In genomic region chrX:119693996-119694451, GRCh38 we compare ENCODE assay signal across 8 cellular contexts. TPM values are rescaled to one million over a fixed set of nuclear protein-coding genes. Genes with fewer than 3 reads are reported as not detected.
DNase-seq lines count a peak whose midpoint lies in the region; ATAC-seq, FAIRE-seq and TF ChIP-seq lines count a peak whose summit lies in the region.

No MANE protein-coding gene starts in this region.

- intact Hi-C loops in esophagus squamous epithelium (cut with DNase I) (no loop called here), ovary (cut with DNase I) (no loop called here)

- peak overlapping the region; percentile 99 for H3K27ac ChIP-seq in KOPT-K1 (ENCODE audit: low read depth, low read length, poor library complexity, severe bottlenecking)
- peak overlapping the region in 2 of 4 donors; percentile 76 to 84 for H3K27ac ChIP-seq in esophagus squamous epithelium
- H3K27ac ChIP-seq in ovary, result no peak overlapping the region

- TF ChIP-seq POLR2A in esophagus squamous epithelium (IDR thresholded peaks at IDR 0.05) (no peak), ovary (IDR thresholded peaks at IDR 0.05) (no peak), GM12891 (IDR thresholded peaks at IDR 0.05; ENCODE audit: low read depth, low read length) (no peak)

- WGBS in esophagus squamous epithelium, 2 donors, result 66 to 68% methylated on average over 8 to 10 of the region's 23 CpGs
- 45 to 61% (median 47%) methylated on average over 23 of the region's 23 CpGs for WGBS in ovary, 3 donors

- H3K4me1 ChIP-seq in ES-I3 (ENCODE audit: insufficient read depth, low read length) (peaks cover 18% of the 10 kb centered on the region), esophagus squamous epithelium (peaks cover 0 to 20% (median 0%) of the 10 kb centered on the region in 3 donors), ovary (ENCODE audit: insufficient read depth) (no peaks in the 10 kb centered on the region)

- H3K36me3 ChIP-seq in ES-I3 (ENCODE audit: insufficient read depth, low read length) (no peaks in the 10 kb centered on the region), KOPT-K1 (ENCODE audit: insufficient read depth, low read length) (0 out of 2 replicates have a peak, but pooled peaks cover 6% of the 10 kb centered on the region), esophagus squamous epithelium (no peaks in the 10 kb centered on the region), ovary (no peaks in the 10 kb centered on the region)

- H3K9ac ChIP-seq in ES-I3 (ENCODE audit: low read depth, low read length), result peak overlapping the region; percentile 92

- TF ChIP-seq EP300 in ovary (IDR thresholded peaks at IDR 0.05), result no peak

- DNase-seq in esophagus squamous epithelium (lab: John Stamatoyannopoulos, UW) (no peak), ovary (peak in 3 of 5 donors; percentile 19 to 43 (median 20)), GM12891 (ENCODE audit: insufficient read length, low spot score) (no peak), NCI-H146 (lab: John Stamatoyannopoulos, UW) (no peak)
- no peak for DNase-seq in activated CD4-positive, CD25-positive, alpha-beta regulatory T cell (lab: John Stamatoyannopoulos, UW)

- TF ChIP-seq CTCF in esophagus squamous epithelium (IDR thresholded peaks at IDR 0.05), result no peak
- no peak for TF ChIP-seq CTCF in ovary (IDR thresholded peaks at IDR 0.05)

- H3K27me3 ChIP-seq in esophagus squamous epithelium (no peaks in the 10 kb centered on the region), ovary (no peaks in the 10 kb centered on the region)

- ATAC-seq in HG03571 (IDR thresholded peaks at IDR 0.05; ENCODE audit: unreplicated experiment), result no peak

- H3K9me3 ChIP-seq in ES-I3 (ENCODE audit: control insufficient read depth, insufficient read depth, low read length) (no peaks in the 10 kb centered on the region), KOPT-K1 (ENCODE audit: insufficient read depth, low read length, poor library complexity, severe bottlenecking) (no peaks in the 10 kb centered on the region), esophagus squamous epithelium (no peaks in the 10 kb centered on the region), ovary (no peaks in the 10 kb centered on the region)

- H3K4me3 ChIP-seq in esophagus squamous epithelium, result peak overlapping the region in 3 of 4 donors; percentile 58 to 77 (median 72)
- no peak overlapping the region for H3K4me3 ChIP-seq in ovary

- no peak for FAIRE-seq in GM12891 (lab: Jason Lieb, UNC)

TF ChIP-seq in GM12891, 5 proteins besides CTCF, POLR2A, EP300 and RAD21:
- no peak for TF ChIP-seq PAX5 (IDR thresholded peaks at IDR 0.05; ENCODE audit: insufficient read depth, low read length, severe bottlenecking)
- TF ChIP-seq POU2F2 (IDR thresholded peaks at IDR 0.05; ENCODE audit: low read depth, low read length), result no peak
- no peak for TF ChIP-seq POLR2AphosphoS5 (IDR thresholded peaks at IDR 0.05; ENCODE audit: low read depth, low read length)
- no peak for TF ChIP-seq SPI1 (IDR thresholded peaks at IDR 0.05; ENCODE audit: low read depth, low read length)
- TF ChIP-seq TAF1 (IDR thresholded peaks at IDR 0.05; ENCODE audit: low read depth, low read length), result no peak

RNA-seq across cellular contexts. Expression of gene SEPTIN6, which starts 1.1 kb away (rescaled TPM):
- total RNA-seq in esophagus squamous epithelium (10 to 100 TPM in 2 of 4 donors, 1 to 10 TPM in 2; 3.4 to 13.4 (median 8.2) TPM), ovary (10 to 100 TPM in 5 of 7 donors, 1 to 10 TPM in 2; 4.6 to 19.3 (median 13.5) TPM)
- polyA plus RNA-seq in ovary, result 10 to 100 TPM in 1 of 2 donors, 1 to 10 TPM in 1; 6.6 to 37.9 TPM
- 245 TPM for polyA plus RNA-seq in GM12891 (2012; ENCODE audit: low read depth, missing spikeins)

Comparison
In these comparisons a context has a peak if more than half of its experiments do, and no peak if none do; other contexts are left out.
1. DNase-seq: peak in ovary (3 of 5); none in esophagus squamous epithelium (single experiment), GM12891 (single experiment), NCI-H146 (single experiment) and activated CD4-positive, CD25-positive, alpha-beta regulatory T cell (0 of 4).